Comparison of ENCODE assay signal across 17 cellular contexts in genomic region chr7:124810605-124811004, GRCh38. TPM values are rescaled to one million over a fixed set of nuclear protein-coding genes. Genes with fewer than 3 reads are reported as not detected.
"Had no signal": no experiment of that assay in that cellular context is flagged by ENCODE, and none has a peak within 500 bp of the region (broad histone marks: within the 10 kb centered on the region; RNA-seq: fewer than 3 reads in every experiment).

No MANE protein-coding gene starts in this region.

- H3K4me1 Mint-ChIP-seq: naive B cell, nephron had no signal

- H3K4me3 Mint-ChIP-seq: naive B cell, nephron had no signal

- H3K4me3 ChIP-seq: gastroesophageal sphincter, left ventricle myocardium inferior, lower lobe of right lung, tibial artery, upper lobe of left lung, vagina had no signal

- H3K27ac ChIP-seq: dorsolateral prefrontal cortex, gastroesophageal sphincter, left ventricle myocardium inferior, lower lobe of right lung, tibial artery, upper lobe of left lung, vagina had no signal

- ATAC-seq: gastroesophageal sphincter, left cardiac atrium, lower lobe of right lung, right cardiac atrium had no signal

- H3K9me3 ChIP-seq: gastroesophageal sphincter, left ventricle myocardium inferior, lower lobe of right lung, tibial artery, upper lobe of left lung, vagina had no signal

- H3K27me3 ChIP-seq: tibial artery, upper lobe of left lung, vagina had no signal

- H3K36me3 ChIP-seq: gastroesophageal sphincter, left ventricle myocardium inferior, lower lobe of right lung, tibial artery, upper lobe of left lung, vagina had no signal

- FAIRE-seq: kidney had no signal

- H3K27ac Mint-ChIP-seq: naive B cell, nephron had no signal

- H3K36me3 Mint-ChIP-seq: naive B cell had no signal

- DNase-seq: cortex of kidney; dorsolateral prefrontal cortex; effector CD8-positive, alpha-beta T cell; kidney; left cardiac atrium; left ventricle myocardium inferior; lower lobe of right lung; naive B cell; right cardiac atrium; small intestine; stimulated activated CD4-positive, alpha-beta T cell treated with anti-CD3 and anti-CD28 coated beads, Interleukin-12 subunit alpha, Interleukin-12 subunit beta, amount 100 ng/mL, for 4 hours; stimulated activated naive CD4-positive, alpha-beta T cell; tibial artery; upper lobe of left lung had no signal

- H3K4me1 ChIP-seq: gastroesophageal sphincter, left ventricle myocardium inferior, lower lobe of right lung, tibial artery, upper lobe of left lung, vagina had no signal

- H3K9me3 Mint-ChIP-seq: naive B cell, nephron had no signal

RNA-seq across cellular contexts. Expression of gene GPR37, which starts 45.0 kb away (rescaled TPM):
- total RNA-seq: left ventricle myocardium inferior had no signal
